ENCODE assay signal across 8 cellular contexts in the genomic region with DNA sequence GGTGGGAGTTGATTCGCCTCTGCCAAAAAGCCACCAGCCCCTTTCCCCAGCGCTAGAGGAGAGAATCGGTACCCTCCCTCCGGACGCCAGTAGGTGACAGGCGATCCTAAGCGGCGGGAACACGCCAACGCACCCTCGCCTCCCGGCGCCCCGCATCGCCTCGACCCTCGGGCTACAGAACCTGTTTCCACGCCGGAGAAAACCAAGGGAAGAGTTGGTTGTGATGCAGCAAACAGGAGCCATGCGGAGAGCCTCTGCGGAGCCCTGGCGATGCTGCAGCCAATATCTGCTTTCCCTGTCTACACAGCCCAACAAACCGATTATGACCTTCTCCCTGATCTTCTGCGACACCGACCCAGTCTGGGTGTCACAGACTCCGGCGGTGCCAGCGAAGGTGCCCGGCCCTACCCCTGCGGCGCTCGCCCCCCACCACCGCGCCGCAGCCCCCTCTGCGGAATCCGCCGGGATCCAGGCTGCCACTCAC. TPM values are rescaled to one million over a fixed set of nuclear protein-coding genes. Genes with fewer than 3 reads are reported as not detected.
DNase-seq lines count a peak whose midpoint lies in the region; ATAC-seq and TF ChIP-seq lines count a peak whose summit lies in the region.

No MANE protein-coding gene starts in this region.

- H3K4me1 ChIP-seq in lower lobe of right lung (peaks cover 33% of the 10 kb centered on the region), thymus (ENCODE audit: control insufficient read depth, insufficient read depth, low read length) (peaks cover 2% of the 10 kb centered on the region)

- H3K4me3 ChIP-seq in lower lobe of right lung (peak overlapping the region; percentile 82), thymus (ENCODE audit: low read length) (peak overlapping the region; percentile 49)

- H3K9me3 ChIP-seq in lower lobe of right lung: no peaks in the 10 kb centered on the region
- H3K9me3 ChIP-seq in thymus (ENCODE audit: control insufficient read depth): no peaks in the 10 kb centered on the region

- TF ChIP-seq CTCF in GM13977 (IDR thresholded peaks at IDR 0.05; ENCODE audit: extremely low read depth, insufficient read depth, missing control alignments) (peak; percentile 52), lower lobe of right lung (IDR thresholded peaks at IDR 0.05) (peak; percentile 49)

- ATAC-seq in HG02970 (IDR thresholded peaks at IDR 0.05; ENCODE audit: low FRiP score, unreplicated experiment) (peak; percentile 9), lower lobe of right lung (peak; percentile 58 to 73)

- H3K27ac ChIP-seq in cingulate gyrus (ENCODE audit: low read depth, low read length) (peak overlapping the region; percentile 49), lower lobe of right lung (peak overlapping the region; percentile 82), thymus (ENCODE audit: low read depth) (no peak overlapping the region)

- 2% methylated on average over 38 of the region's 38 CpGs for WGBS in thymus

- in situ Hi-C loops in ACHN (cut with HindIII; ENCODE audit: low pct_ligation_motif_present, low pct_unique_long_range_greater_than_20kb, low sequenced_read_pairs) (loop anchor here (25.0 kb wide), 1 partner anchor 373 kb away; no protein-coding TSS in a partner anchor), GM13977 (cut with MboI; ENCODE audit: low pct_unique_long_range_greater_than_20kb, low sequenced_read_pairs, unreplicated experiment) (loop anchor here (25.0 kb wide), 1 partner anchor 698 kb away; no protein-coding TSS in a partner anchor)

- H3K36me3 ChIP-seq in lower lobe of right lung (no peaks in the 10 kb centered on the region), thymus (ENCODE audit: control insufficient read depth, insufficient read depth) (no peaks in the 10 kb centered on the region)

- DNase-seq in ACHN (peak; percentile 68), GM13977 (ENCODE audit: low spot score) (peak; percentile 27), OCI-M1 (lab: John Stamatoyannopoulos, UW) (peak; percentile 73), lower lobe of right lung (no peak), NCI-H128 (lab: John Stamatoyannopoulos, UW; ENCODE audit: unreplicated experiment) (no peak)

- intact Hi-C loops in lower lobe of right lung (cut with DNase I): no loop called here

- H3K27me3 ChIP-seq in lower lobe of right lung (ENCODE audit: low read depth): peaks cover 3% of the 10 kb centered on the region
- H3K27me3 ChIP-seq in thymus (ENCODE audit: control insufficient read depth, insufficient read depth): peaks cover 21% of the 10 kb centered on the region

RNA-seq across cellular contexts. Expression of a gene that starts 0.5 kb away (rescaled TPM):
- total RNA-seq in lower lobe of right lung: 18.8 TPM
- polyA plus RNA-seq in thymus: 1.3 TPM

Comparison
In these comparisons a context has a peak if more than half of its experiments do, and no peak if none do; other contexts are left out.
1. DNase-seq: peak in ACHN (single experiment), GM13977 (single experiment) and OCI-M1 (single experiment); none in lower lobe of right lung (single experiment) and NCI-H128 (single experiment).